In genomic region chr6:170596426-170596825, GRCh38 we compare ENCODE assay signal across 19 cellular contexts. TPM values are rescaled to one million over a fixed set of nuclear protein-coding genes. Genes with fewer than 3 reads are reported as not detected.
DNase-seq lines count a peak whose midpoint lies in the region; ATAC-seq and TF ChIP-seq lines count a peak whose summit lies in the region.
"Had no signal": no experiment of that assay in that cellular context is flagged by ENCODE, and none has a peak within 500 bp of the region (broad histone marks: within the 10 kb centered on the region; RNA-seq: fewer than 3 reads in every experiment).

No MANE protein-coding gene starts in this region.

- H3K27ac ChIP-seq in A673 (ENCODE audit: low read depth, low read length, poor library complexity, severe bottlenecking) = no peak overlapping the region
- no peak overlapping the region for H3K27ac ChIP-seq in mesendoderm (ENCODE audit: low read depth, low read length)
- no peak overlapping the region for H3K27ac ChIP-seq in Karpas-422 (ENCODE audit: low read length)
- H3K27ac ChIP-seq: 22Rv1; BLaER1 treated with 17β-estradiol and CSF1 and Interleukin-3, amounts not matched to agents 10 nM and 100 nM had no signal

- H3K23ac ChIP-seq in mesendoderm (ENCODE audit: low read length) = no peak overlapping the region

- H3K27me3 ChIP-seq in A673 (replicated peaks; ENCODE audit: insufficient read depth, low read depth, low read length, poor library complexity) (no peaks in the 10 kb centered on the region), mesendoderm (ENCODE audit: insufficient read depth, low read length, poor library complexity) (no peaks in the 10 kb centered on the region), Karpas-422 (ENCODE audit: low read length) (no peaks in the 10 kb centered on the region)
- H3K27me3 ChIP-seq: BLaER1 treated with 17β-estradiol and CSF1 and Interleukin-3, amounts not matched to agents 10 nM and 100 nM had no signal

- no peaks in the 10 kb centered on the region for H3K79me2 ChIP-seq in mesendoderm (ENCODE audit: control insufficient read depth, insufficient read depth, low read length)
- H3K79me2 ChIP-seq in Karpas-422 (ENCODE audit: low read length) = no peaks in the 10 kb centered on the region

- CTCF ChIA-PET in A673 (lab: Charles Lee) = no interaction called here

- no peaks in the 10 kb centered on the region for H3K79me1 ChIP-seq in mesendoderm (ENCODE audit: low read length)

- no peaks in the 10 kb centered on the region for H4K20me1 ChIP-seq in Karpas-422 (ENCODE audit: insufficient read depth, low read depth, low read length)
- H4K20me1 ChIP-seq: BLaER1 treated with 17β-estradiol and CSF1 and Interleukin-3, amounts not matched to agents 10 nM and 100 nM had no signal

- no peak overlapping the region for H2BK5ac ChIP-seq in mesendoderm (ENCODE audit: low read length)

- H3K4ac ChIP-seq in mesendoderm (ENCODE audit: low read depth, low read length) = no peak overlapping the region

- no peak overlapping the region for H2BK120ac ChIP-seq in mesendoderm (ENCODE audit: low read depth, low read length)

- H3K4me3 ChIP-seq in A673 (ENCODE audit: low read depth, low read length, poor library complexity, severe bottlenecking) = no peak overlapping the region
- no peak overlapping the region for H3K4me3 ChIP-seq in mesendoderm (ENCODE audit: low read length)
- no peak overlapping the region for H3K4me3 ChIP-seq in Karpas-422 (ENCODE audit: low read length)
- H3K4me3 ChIP-seq: BLaER1 treated with 17β-estradiol and CSF1 and Interleukin-3, amounts not matched to agents 10 nM and 100 nM had no signal

- H2AK5ac ChIP-seq in mesendoderm (ENCODE audit: low read length) = no peak overlapping the region

- H4K8ac ChIP-seq in mesendoderm (ENCODE audit: low read depth, low read length) = no peak overlapping the region

- H4K5ac ChIP-seq in mesendoderm (ENCODE audit: low read length) = no peak overlapping the region

- intact Hi-C loops in A673 (cut with micrococcal nuclease; ENCODE audit: unreplicated experiment) = no loop called here

- H2BK15ac ChIP-seq in mesendoderm (replicated peaks; ENCODE audit: low read depth) = no peak overlapping the region

- H3K9ac ChIP-seq in mesendoderm (ENCODE audit: low read length) (no peak overlapping the region), Karpas-422 (ENCODE audit: low read length) (no peak overlapping the region)
- H3K9ac ChIP-seq: BLaER1 treated with 17β-estradiol and CSF1 and Interleukin-3, amounts not matched to agents 10 nM and 100 nM had no signal

- no peaks in the 10 kb centered on the region for H3K9me3 ChIP-seq in A673 (ENCODE audit: low read depth, low read length, poor library complexity, severe bottlenecking)
- peaks cover 11% of the 10 kb centered on the region for H3K9me3 ChIP-seq in Karpas-422 (ENCODE audit: low read length)
- H3K9me3 ChIP-seq: BE2C had no signal

- ATAC-seq in HG03469 (IDR thresholded peaks at IDR 0.05; ENCODE audit: unreplicated experiment) = no peak

- H2AFZ ChIP-seq in Karpas-422 (ENCODE audit: low read length) = no peak overlapping the region

- no peak for TF ChIP-seq CTCF in A673 (conservative IDR thresholded peaks at IDR 0.05; ENCODE audit: low read depth, low read length)

- H3K4me2 ChIP-seq in mesendoderm (ENCODE audit: low read length) = no peak overlapping the region
- H3K4me2 ChIP-seq in Karpas-422 (ENCODE audit: low read depth, low read length, poor library complexity, severe bottlenecking) = no peak overlapping the region
- H3K4me2 ChIP-seq: BLaER1 treated with 17β-estradiol and CSF1 and Interleukin-3, amounts not matched to agents 10 nM and 100 nM had no signal

- H3K4me1 ChIP-seq in A673 (ENCODE audit: insufficient read depth, low read length, poor library complexity, severe bottlenecking) = no peaks in the 10 kb centered on the region
- no peaks in the 10 kb centered on the region for H3K4me1 ChIP-seq in mesendoderm (ENCODE audit: control insufficient read depth, low read depth, low read length)
- no peaks in the 10 kb centered on the region for H3K4me1 ChIP-seq in Karpas-422 (ENCODE audit: low read length)
- H3K4me1 ChIP-seq: BE2C; BLaER1 treated with 17β-estradiol and CSF1 and Interleukin-3, amounts not matched to agents 10 nM and 100 nM had no signal

- no peak overlapping the region for H3K56ac ChIP-seq in mesendoderm (ENCODE audit: low read length)

- no TSS peak for BruUV-seq in A673 (replicated peaks; lab: Mats Ljungman, UMichigan)

- H3K36me3 ChIP-seq in A673 (ENCODE audit: insufficient read depth, low read length, poor library complexity, severe bottlenecking) (no peaks in the 10 kb centered on the region), mesendoderm (ENCODE audit: control insufficient read depth, insufficient read depth, low read length) (no peaks in the 10 kb centered on the region), Karpas-422 (ENCODE audit: insufficient read depth, low read length) (no peaks in the 10 kb centered on the region)
- H3K36me3 ChIP-seq: BE2C; BLaER1 treated with 17β-estradiol and CSF1 and Interleukin-3, amounts not matched to agents 10 nM and 100 nM had no signal

- H3K9me2 ChIP-seq in Karpas-422 (replicated peaks; ENCODE audit: insufficient read depth, low read length) = no peaks in the 10 kb centered on the region

- POLR2A ChIA-PET in A673 (lab: Charles Lee; ENCODE audit: low non-redundant PET) = no interaction called here

- H3K18ac ChIP-seq in mesendoderm (ENCODE audit: low read length) = peak overlapping the region; percentile 28

- DNase-seq in DMS 273 (lab: John Stamatoyannopoulos, UW; ENCODE audit: unreplicated experiment) (peak; percentile 30), DMS 273 treated with DMSO at 0.1 percent for 48 hours (lab: John Stamatoyannopoulos, UW) (no peak), A673 (ENCODE audit: low spot score) (peak; percentile 13), NCI-H82 treated with DMSO at 0.1 percent for 48 hours (lab: John Stamatoyannopoulos, UW; ENCODE audit: unreplicated experiment) (peak; percentile 91), mesendoderm (no peak), NCI-H2196 (lab: John Stamatoyannopoulos, UW; ENCODE audit: unreplicated experiment) (no peak), Karpas-422 (no peak)
- DNase-seq: ACHN; AML-193; BE2C; CD4-positive, alpha-beta T cell; CD8-positive, alpha-beta memory T cell; DMS153; DND-41; H7; HCEC 1CT had no signal

RNA-seq across cellular contexts. Expression of gene PDCD2, which starts 12.0 kb away (rescaled TPM):
- total RNA-seq in A673 (2021) = 101 and 123 TPM in 2 replicates
- 101 TPM for polyA plus RNA-seq in mesendoderm (2013, experiment 1 of 2)
- 98.4 TPM for polyA plus RNA-seq in mesendoderm (2013, experiment 2 of 2)
- 167 and 222 TPM in 2 replicates for total RNA-seq in Karpas-422 (2014; rRNA removed; shearing (Covaris generic); ENCODE audit: low replicate concordance)

RNA-seq across cellular contexts. Expression of gene TBP, which starts 42.3 kb away (rescaled TPM):
- total RNA-seq in A673 (2021) = 21.7 and 23.7 TPM in 2 replicates
- 26.6 TPM for polyA plus RNA-seq in mesendoderm (2013, experiment 1 of 2)
- 26.9 TPM for polyA plus RNA-seq in mesendoderm (2013, experiment 2 of 2)
- total RNA-seq in Karpas-422 (2014; rRNA removed; shearing (Covaris generic); ENCODE audit: low replicate concordance) = 16.2 and 26.5 TPM in 2 replicates

RNA-seq across cellular contexts. Expression of gene PSMB1, which starts 43.3 kb away (rescaled TPM):
- 356 and 358 TPM in 2 replicates for total RNA-seq in A673 (2021)
- polyA plus RNA-seq in mesendoderm (2013, experiment 1 of 2) = 344 TPM
- polyA plus RNA-seq in mesendoderm (2013, experiment 2 of 2) = 340 TPM
- total RNA-seq in Karpas-422 (2014; rRNA removed; shearing (Covaris generic); ENCODE audit: low replicate concordance) = 208 and 309 TPM in 2 replicates

Comparison
In these comparisons a context has a peak if more than half of its experiments do, and no peak if none do; other contexts are left out.
1. DNase-seq: peak in DMS 273 (single experiment), A673 (single experiment) and NCI-H82 treated with DMSO at 0.1 percent for 48 hours (single experiment); none in DMS 273 treated with DMSO at 0.1 percent for 48 hours (single experiment), mesendoderm (single experiment), NCI-H2196 (single experiment) and Karpas-422 (single experiment).